Comparison of ENCODE assay signal across 12 cellular contexts in the genomic region with DNA sequence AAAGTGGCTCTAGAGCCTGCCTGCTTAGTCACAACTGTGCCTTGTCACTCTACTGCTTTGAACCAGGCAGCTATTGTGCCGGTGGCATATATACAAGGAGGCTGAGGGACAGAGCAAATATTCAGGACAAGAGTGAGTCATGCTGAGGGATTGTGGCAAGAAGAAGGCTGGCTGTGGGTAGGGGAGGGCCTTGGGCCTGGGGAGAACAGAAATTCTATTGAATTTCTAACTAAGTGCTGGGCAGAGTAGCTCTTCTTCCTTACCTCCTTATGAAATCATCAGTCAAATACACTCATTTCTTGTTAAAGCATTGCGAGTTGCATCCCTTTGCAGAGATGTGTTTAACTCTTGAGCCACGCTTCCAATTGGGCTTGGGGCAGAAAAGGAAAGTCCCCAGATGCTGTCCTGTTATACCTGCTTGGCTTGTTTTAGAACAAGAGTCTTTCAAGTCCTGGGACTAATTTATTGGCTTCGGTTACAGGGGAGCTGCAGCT. TPM values are rescaled to one million over a fixed set of nuclear protein-coding genes. Genes with fewer than 3 reads are reported as not detected.
A peak's percentile ranks its signal among the peaks of the same experiment; 100 is the strongest.
DNase-seq lines count a peak whose midpoint lies in the region; ATAC-seq and TF ChIP-seq lines count a peak whose summit lies in the region.
"Had no signal": no experiment of that assay in that cellular context is flagged by ENCODE, and none has a peak within 500 bp of the region (broad histone marks: within the 10 kb centered on the region; RNA-seq: fewer than 3 reads in every experiment).

No MANE protein-coding gene starts in this region.

- no peak overlapping the region for H2AK5ac ChIP-seq in mesendoderm (ENCODE audit: low read length)

- no peaks in the 10 kb centered on the region for H3K36me3 ChIP-seq in HUES64 (ENCODE audit: insufficient read depth, low read length)
- H3K36me3 ChIP-seq in breast epithelium = no peaks in the 10 kb centered on the region
- H3K36me3 ChIP-seq in mesendoderm (ENCODE audit: control insufficient read depth, insufficient read depth, low read length) = no peaks in the 10 kb centered on the region
- no peaks in the 10 kb centered on the region for H3K36me3 ChIP-seq in mucosa of descending colon (ENCODE audit: low read depth)
- H3K36me3 ChIP-seq: cardiac muscle cell, tibial artery had no signal

- H3K4me3 ChIP-seq in HUES64 (ENCODE audit: low read length) (no peak overlapping the region), breast epithelium (no peak overlapping the region), mesendoderm (ENCODE audit: low read length) (no peak overlapping the region), coronary artery (no peak overlapping the region), mucosa of descending colon (no peak overlapping the region)
- H3K4me3 ChIP-seq: cardiac muscle cell, tibial artery had no signal

- no peak overlapping the region for H2BK15ac ChIP-seq in mesendoderm (replicated peaks; ENCODE audit: low read depth)

- no peaks in the 10 kb centered on the region for H3K79me1 ChIP-seq in mesendoderm (ENCODE audit: low read length)

- in situ Hi-C loops in Caki2 (cut with HindIII; ENCODE audit: low pct_unique_long_range_greater_than_20kb, low sequenced_read_pairs) = no loop called here

- H3K9ac ChIP-seq in HUES64 (ENCODE audit: low read depth, low read length) (peak overlapping the region; percentile 15; the same call in 1 of the 2 replicates), mesendoderm (ENCODE audit: low read length) (no peak overlapping the region)

- H3K79me2 ChIP-seq in mesendoderm (ENCODE audit: control insufficient read depth, insufficient read depth, low read length) = no peaks in the 10 kb centered on the region

- H3K27me3 ChIP-seq in HUES64 (ENCODE audit: insufficient read depth, low read length) (no peaks in the 10 kb centered on the region), breast epithelium (no peaks in the 10 kb centered on the region), mesendoderm (ENCODE audit: insufficient read depth, low read length, poor library complexity) (no peaks in the 10 kb centered on the region)
- H3K27me3 ChIP-seq: cardiac muscle cell, tibial artery had no signal

- 49% methylated on average over 4 of the region's 4 CpGs for WGBS in HUES64
- WGBS in mesendoderm (ENCODE audit: extremely low coverage, insufficient coverage, low lambda C conversion rate) = no CpG with 5 or more reads among the region's 4 CpGs

- H3K9me3 ChIP-seq in HUES64 (ENCODE audit: insufficient read depth, low read depth, low read length) (no peaks in the 10 kb centered on the region), breast epithelium (no peaks in the 10 kb centered on the region), mucosa of descending colon (no peaks in the 10 kb centered on the region)
- H3K9me3 ChIP-seq: tibial artery had no signal

- TF ChIP-seq CTCF in breast epithelium (IDR thresholded peaks at IDR 0.05) (no peak), coronary artery (IDR thresholded peaks at IDR 0.05) (no peak), mucosa of descending colon (IDR thresholded peaks at IDR 0.05) (no peak)

- no peak overlapping the region for H4K5ac ChIP-seq in mesendoderm (ENCODE audit: low read length)

- H3K56ac ChIP-seq in mesendoderm (ENCODE audit: low read length) = peak overlapping the region; percentile 25

- ATAC-seq in mucosa of descending colon (no peak), GM19455 (IDR thresholded peaks at IDR 0.05; ENCODE audit: unreplicated experiment) (no peak)

- no peak for TF ChIP-seq POLR2A in breast epithelium (IDR thresholded peaks at IDR 0.05)

- no peak overlapping the region for H2BK120ac ChIP-seq in mesendoderm (ENCODE audit: low read depth, low read length)

- peak; percentile 64 for DNase-seq in Caki2 (ENCODE audit: low read depth)
- peak in 1 of 2 donors; percentile 74 for DNase-seq in breast epithelium (ENCODE audit: low spot score in 2 of 2)
- DNase-seq in mesendoderm = peak; percentile 92
- no peak for DNase-seq in AG08396 (ENCODE audit: low spot score)
- DNase-seq in coronary artery (ENCODE audit: low spot score) = no peak
- no peak for DNase-seq in mucosa of descending colon
- DNase-seq: NCI-H2171; stimulated activated CD4-positive, alpha-beta T cell treated with anti-CD3 and anti-CD28 coated beads, Interleukin-4, amount 100 ng/mL, for 4 hours; tibial artery had no signal

- no peak overlapping the region for H3K4ac ChIP-seq in mesendoderm (ENCODE audit: low read depth, low read length)

- no peak overlapping the region for H3K23ac ChIP-seq in mesendoderm (ENCODE audit: low read length)

- H2BK5ac ChIP-seq in mesendoderm (ENCODE audit: low read length) = no peak overlapping the region

- H3K27ac ChIP-seq in HUES64 (ENCODE audit: low read depth, low read length) = peak overlapping the region; percentile 50
- peak overlapping the region; percentile 66 to 72 for H3K27ac ChIP-seq in breast epithelium
- H3K27ac ChIP-seq in mesendoderm (ENCODE audit: low read depth, low read length) = no peak overlapping the region
- H3K27ac ChIP-seq in coronary artery = no peak overlapping the region
- H3K27ac ChIP-seq: cardiac muscle cell, tibial artery had no signal

- H4K8ac ChIP-seq in mesendoderm (ENCODE audit: low read depth, low read length) = no peak overlapping the region

- H3K4me2 ChIP-seq in mesendoderm (ENCODE audit: low read length) = no peak overlapping the region

- intact Hi-C loops in breast epithelium (cut with DNase I; ENCODE audit: low total_unique reads) = no loop called here
- intact Hi-C loops in mucosa of descending colon (cut with DNase I, micrococcal nuclease) = no loop called here

- peaks cover 36% of the 10 kb centered on the region for H3K4me1 ChIP-seq in HUES64 (ENCODE audit: insufficient read depth, low read length)
- peaks cover 0 to 7% of the 10 kb centered on the region in 2 donors for H3K4me1 ChIP-seq in breast epithelium
- no peaks in the 10 kb centered on the region for H3K4me1 ChIP-seq in mesendoderm (ENCODE audit: control insufficient read depth, low read depth, low read length)
- no peaks in the 10 kb centered on the region for H3K4me1 ChIP-seq in mucosa of descending colon (ENCODE audit: low read depth)

- no peak overlapping the region for H3K18ac ChIP-seq in mesendoderm (ENCODE audit: low read length)

RNA-seq across cellular contexts. Expression of a gene that starts 59.7 kb away (rescaled TPM):
- total RNA-seq in Caki2 (2014; rRNA removed; shearing (Covaris generic); ENCODE audit: low replicate concordance) = 245 and 300 TPM in 2 replicates
- 119 TPM for polyA plus RNA-seq in HUES64 (2013, experiment 1 of 2)
- 139 TPM for polyA plus RNA-seq in HUES64 (2013, experiment 2 of 2)
- total RNA-seq in breast epithelium = 10 to 100 TPM; 41.0 to 57.7 (median 52.1) TPM
- 263 TPM for polyA plus RNA-seq in mesendoderm (2013, experiment 1 of 2)
- polyA plus RNA-seq in mesendoderm (2013, experiment 2 of 2) = 260 TPM
- total RNA-seq in mucosa of descending colon = 10 to 100 TPM; 11.1 to 23.4 (median 22.0) TPM

Comparison
In these comparisons a context has a peak if more than half of its experiments do, and no peak if none do; other contexts are left out.
1. DNase-seq: peak in Caki2 (single experiment) and mesendoderm (single experiment); none in AG08396 (single experiment), coronary artery (single experiment) and mucosa of descending colon (0 of 3).
2. H3K27ac ChIP-seq: peak in HUES64 (single experiment) and breast epithelium (2 of 2); none in mesendoderm (single experiment) and coronary artery (0 of 2).